In genomic region chr7:10315881-10316280, GRCh38 we compare ENCODE assay signal across 17 cellular contexts.
DNase-seq lines count a peak whose midpoint lies in the region; ATAC-seq and TF ChIP-seq lines count a peak whose summit lies in the region.
"Had no signal": no experiment of that assay in that cellular context is flagged by ENCODE, and none has a peak within 500 bp of the region (broad histone marks: within the 10 kb centered on the region; RNA-seq: fewer than 3 reads in every experiment).

No MANE protein-coding gene starts in this region.

- H4K8ac ChIP-seq in mesenchymal stem cell (ENCODE audit: low read length) = no peak overlapping the region

- no peak overlapping the region for H3K4me2 ChIP-seq in PC-3 (ENCODE audit: low read length)
- no peak overlapping the region for H3K4me2 ChIP-seq in mesenchymal stem cell (ENCODE audit: low read length, poor library complexity, severe bottlenecking)
- H3K4me2 ChIP-seq: A549 had no signal

- no peak overlapping the region for H2BK12ac ChIP-seq in mesenchymal stem cell (ENCODE audit: low read length in 2 of 2)

- no peak overlapping the region for H3K23ac ChIP-seq in mesenchymal stem cell (ENCODE audit: low read length in 2 of 2)

- H3K18ac ChIP-seq in mesenchymal stem cell (ENCODE audit: low read depth in 1 of 2, low read length in 2 of 2) = no peak overlapping the region

- H3K4me1 ChIP-seq in PC-3 (ENCODE audit: insufficient read depth, low read length) (no peaks in the 10 kb centered on the region), mesenchymal stem cell (ENCODE audit: control insufficient read depth, insufficient read depth, low read depth, low read length) (no peaks in the 10 kb centered on the region)
- H3K4me1 ChIP-seq: A549, Caco-2 had no signal

- no peak overlapping the region for H2BK5ac ChIP-seq in mesenchymal stem cell (ENCODE audit: low read depth, low read length, poor library complexity, severe bottlenecking)

- BruUV-seq in PC-3 (replicated peaks; lab: Mats Ljungman, UMichigan) = no TSS peak

- H3F3A ChIP-seq in PC-3 (ENCODE audit: low read length, unreplicated experiment) = no peaks in the 10 kb centered on the region

- no peak overlapping the region for H4K91ac ChIP-seq in mesenchymal stem cell (ENCODE audit: low read length)

- H3K4me3 ChIP-seq in PC-3 (ENCODE audit: low read length) (no peak overlapping the region), mesenchymal stem cell (ENCODE audit: insufficient read depth in 1 of 2, low read depth in 1 of 2, low read length in 2 of 2) (no peak overlapping the region)
- H3K4me3 ChIP-seq: A549 had no signal

- H3K27me3 ChIP-seq in PC-3 (ENCODE audit: low read length) = no peaks in the 10 kb centered on the region
- H3K27me3 ChIP-seq in mesenchymal stem cell (ENCODE audit: control insufficient read depth in 1 of 2, insufficient read depth in 1 of 2, low read length in 2 of 2) = no peaks in the 10 kb centered on the region

- no peak overlapping the region for H3K4ac ChIP-seq in mesenchymal stem cell (ENCODE audit: low read depth in 1 of 2, low read length in 2 of 2)

- intact Hi-C loops in PC-3 (cut with micrococcal nuclease) = no loop called here

- no peak overlapping the region for H3K27ac ChIP-seq in PC-3 (ENCODE audit: low read length)
- no peak overlapping the region for H3K27ac ChIP-seq in mesenchymal stem cell (ENCODE audit: low read length, poor library complexity, severe bottlenecking)
- H3K27ac ChIP-seq: A549, C4-2B had no signal

- H3K9me3 ChIP-seq in PC-3 (ENCODE audit: low read length) (0 out of 2 replicates have a peak, but pooled peaks cover 12% of the 10 kb centered on the region), mesenchymal stem cell (ENCODE audit: control insufficient read depth, low read length) (peaks cover 7% of the 10 kb centered on the region)
- H3K9me3 ChIP-seq: A549, Caco-2 had no signal

- DNase-seq in H4 (ENCODE audit: low spot score) (peak; percentile 80), PC-3 (peak; percentile 6), T1000 (lab: John Stamatoyannopoulos, UW) (peak; percentile 35), mesenchymal stem cell (peak; percentile 4), DMS153 treated with DMSO at 0.1 percent for 48 hours (lab: John Stamatoyannopoulos, UW; ENCODE audit: unreplicated experiment) (no peak), occipital lobe (lab: John Stamatoyannopoulos, UW) (no peak), NCI-H146 (lab: John Stamatoyannopoulos, UW) (no peak)
- DNase-seq: AML-193; Caco-2; CD4-positive, alpha-beta T cell; DMS79; GDM1; GOT3; H9 had no signal

- no peaks in the 10 kb centered on the region for H3K9me2 ChIP-seq in PC-3 (replicated peaks; ENCODE audit: low read length)

- H2BK120ac ChIP-seq in mesenchymal stem cell (ENCODE audit: low read depth, low read length) = no peak overlapping the region

- 92% methylated on average over 1 of the region's 4 CpGs for WGBS in mesenchymal stem cell

- no peaks in the 10 kb centered on the region for H3K79me2 ChIP-seq in PC-3 (ENCODE audit: low read length)

- POLR2A ChIA-PET in PC-3 (lab: Charles Lee; ENCODE audit: unreplicated experiment) = no interaction called here

- H3K79me1 ChIP-seq in mesenchymal stem cell (replicated peaks; ENCODE audit: low read length, poor library complexity, severe bottlenecking) = no peaks in the 10 kb centered on the region

- no peak overlapping the region for H3K9ac ChIP-seq in PC-3 (ENCODE audit: low read length)
- H3K9ac ChIP-seq in mesenchymal stem cell (ENCODE audit: low read length) = no peak overlapping the region

- H2AK5ac ChIP-seq in mesenchymal stem cell (ENCODE audit: low read length, severe bottlenecking) = no peak overlapping the region

- no peak for TF ChIP-seq CTCF in PC-3 (conservative IDR thresholded peaks at IDR 0.05; ENCODE audit: low read depth, low read length)

- no peak overlapping the region for H2AFZ ChIP-seq in PC-3 (ENCODE audit: low read length)
- H2AFZ ChIP-seq in mesenchymal stem cell (ENCODE audit: low read depth, low read length) = no peak overlapping the region

- CTCF ChIA-PET in PC-3 (lab: Charles Lee) = no interaction called here

- no peak; the same call in 1 of the 2 replicates for ATAC-seq in PC-3
- ATAC-seq: A549, HepG2 had no signal

- no peaks in the 10 kb centered on the region for H4K20me1 ChIP-seq in PC-3 (ENCODE audit: low read length)

- H2BK15ac ChIP-seq in mesenchymal stem cell (ENCODE audit: low read depth, poor library complexity, severe bottlenecking) = no peak overlapping the region

- no peak overlapping the region for H3K14ac ChIP-seq in mesenchymal stem cell (ENCODE audit: low read length in 2 of 2)

- no peaks in the 10 kb centered on the region for H3K36me3 ChIP-seq in PC-3 (ENCODE audit: low read depth, low read length)
- no peaks in the 10 kb centered on the region for H3K36me3 ChIP-seq in mesenchymal stem cell (ENCODE audit: control insufficient read depth in 1 of 2, insufficient read depth in 2 of 2, low read depth in 1 of 2, low read length in 2 of 2)

Comparison
In these comparisons a context has a peak if more than half of its experiments do, and no peak if none do; other contexts are left out.
1. DNase-seq: peak in H4 (single experiment), PC-3 (single experiment), T1000 (single experiment) and mesenchymal stem cell (single experiment); none in DMS153 treated with DMSO at 0.1 percent for 48 hours (single experiment), occipital lobe (single experiment) and NCI-H146 (single experiment).